ENCODE assay signal across 8 cellular contexts in genomic region chr3:39153977-39154299, GRCh38. TPM values are rescaled to one million over a fixed set of nuclear protein-coding genes. Genes with fewer than 3 reads are reported as not detected.
DNase-seq lines count a peak whose midpoint lies in the region; ATAC-seq, FAIRE-seq and TF ChIP-seq lines count a peak whose summit lies in the region.

No MANE protein-coding gene starts in this region.

- no peaks in the 10 kb centered on the region for H3K9me3 ChIP-seq in heart left ventricle
- H3K9me3 ChIP-seq in mucosa of rectum (ENCODE audit: control insufficient read depth in 2 of 2, low read length in 2 of 2), result no peaks in the 10 kb centered on the region
- no peaks in the 10 kb centered on the region for H3K9me3 ChIP-seq in vagina

- 36 to 51% (median 46%) methylated on average over 7 to 9 of the region's 9 CpGs for WGBS in heart left ventricle, 4 donors

- ATAC-seq in heart left ventricle, result no peak
- no peak for ATAC-seq in Right ventricle myocardium inferior
- ATAC-seq in HG03457 (IDR thresholded peaks at IDR 0.05; ENCODE audit: unreplicated experiment), result no peak

- H3K9ac ChIP-seq in mucosa of rectum (ENCODE audit: low read depth in 1 of 2, low read length in 2 of 2), result peak overlapping the region; percentile 56 to 58

- peaks cover 16 to 47% (median 37%) of the 10 kb centered on the region in 12 donors for H3K4me1 ChIP-seq in heart left ventricle
- peaks cover 38 to 50% of the 10 kb centered on the region in 2 donors for H3K4me1 ChIP-seq in mucosa of rectum (ENCODE audit: control insufficient read depth in 2 of 2, insufficient read depth in 2 of 2, low read length in 2 of 2)
- H3K4me1 ChIP-seq in vagina, result peaks cover 47% of the 10 kb centered on the region

- TF ChIP-seq POLR2A in heart left ventricle (IDR thresholded peaks at IDR 0.05), result no peak
- TF ChIP-seq POLR2A in vagina (IDR thresholded peaks at IDR 0.05), result no peak

- FAIRE-seq in bronchial epithelial cell (lab: Jason Lieb, UNC), result no peak

- no peaks in the 10 kb centered on the region for H3K36me3 ChIP-seq in heart left ventricle
- H3K36me3 ChIP-seq in bronchial epithelial cell (ENCODE audit: control insufficient read depth, insufficient read depth, low read length), result no peaks in the 10 kb centered on the region
- H3K36me3 ChIP-seq in mucosa of rectum (ENCODE audit: control insufficient read depth in 2 of 2, insufficient read depth in 2 of 2, low read length in 2 of 2), result no peaks in the 10 kb centered on the region
- no peaks in the 10 kb centered on the region for H3K36me3 ChIP-seq in vagina

- H3K27ac ChIP-seq in heart left ventricle, result peak overlapping the region; percentile 53 to 100 (median 99)
- peak overlapping the region; percentile 81 to 90 for H3K27ac ChIP-seq in mucosa of rectum (ENCODE audit: low read depth in 2 of 2, low read length in 2 of 2)
- H3K27ac ChIP-seq in vagina, result peak overlapping the region; percentile 100

- no peak for DNase-seq in heart left ventricle
- DNase-seq in Right ventricle myocardium inferior (ENCODE audit: missing footprints), result no peak
- DNase-seq in bronchial epithelial cell (ENCODE audit: low read depth), result no peak
- no peak for DNase-seq in vagina (ENCODE audit: extremely low spot score in 2 of 2)
- no peak for DNase-seq in islet precursor cell
- no peak for DNase-seq in medulla oblongata (ENCODE audit: extremely low spot score)

- H3K27me3 ChIP-seq in heart left ventricle (no peaks in the 10 kb centered on the region), bronchial epithelial cell (ENCODE audit: control insufficient read depth, insufficient read depth, low read length) (no peaks in the 10 kb centered on the region), mucosa of rectum (ENCODE audit: control insufficient read depth in 2 of 2, insufficient read depth in 2 of 2, low read length in 2 of 2) (no peaks in the 10 kb centered on the region), vagina (no peaks in the 10 kb centered on the region)

- TF ChIP-seq CTCF in heart left ventricle (IDR thresholded peaks at IDR 0.05), result peak in 4 of 12 donors; percentile 14 to 37 (median 20)
- TF ChIP-seq CTCF in bronchial epithelial cell (IDR thresholded peaks at IDR 0.05; ENCODE audit: insufficient read depth, low read length, severe bottlenecking), result no peak
- no peak for TF ChIP-seq CTCF in vagina (IDR thresholded peaks at IDR 0.05)

- intact Hi-C loops in heart left ventricle (cut with DNase I) (loop anchor here in 1 of 10 donors (2.0 kb wide), 1 partner anchor 23 kb away; no protein-coding TSS in a partner anchor), Right ventricle myocardium inferior (cut with DNase I) (no loop called here), vagina (cut with DNase I) (no loop called here)

- H3K4me3 ChIP-seq in heart left ventricle (peak overlapping the region in 11 of 12 donors; percentile 16 to 99 (median 90)), bronchial epithelial cell (ENCODE audit: low read depth, low read length) (peak overlapping the region; percentile 21), mucosa of rectum (ENCODE audit: low read length in 2 of 2) (peak overlapping the region; percentile 54 to 65), vagina (peak overlapping the region; percentile 89 to 95)

RNA-seq across cellular contexts. Expression of gene CSRNP1, which starts 0.5 kb away (rescaled TPM):
- 10 to 100 TPM in 7 of 9 donors, 1 to 10 TPM in 2; 5.3 to 27.3 (median 17.2) TPM for total RNA-seq in heart left ventricle
- 10 to 100 TPM in 1 of 2 donors, 1 to 10 TPM in 1; 9.3 to 40.3 TPM for polyA plus RNA-seq in heart left ventricle
- 12.9 TPM for total RNA-seq in Right ventricle myocardium inferior
- 5.0 and 7.0 TPM in 2 replicates for total RNA-seq in bronchial epithelial cell
- total RNA-seq in vagina, result 99.7 TPM

RNA-seq across cellular contexts. Expression of gene XIRP1, which starts 38.5 kb away (rescaled TPM):
- total RNA-seq in heart left ventricle (1,000 to 10,000 TPM in 1 of 9 donors, 100 to 1,000 TPM in 8; 293 to 1,122 (median 530) TPM), Right ventricle myocardium inferior (317 TPM), bronchial epithelial cell (not detected in 2 replicates), vagina (not detected)
- 100 to 1,000 TPM; 496 to 675 TPM for polyA plus RNA-seq in heart left ventricle

RNA-seq across cellular contexts. Expression of gene TTC21A, which starts 46.5 kb away (rescaled TPM):
- total RNA-seq in heart left ventricle (1 to 10 TPM in 7 of 9 donors, under 1 TPM in 2; 0.83 to 4.8 (median 2.0) TPM), Right ventricle myocardium inferior (1.2 TPM), bronchial epithelial cell (1.1 and 1.8 TPM in 2 replicates), vagina (8.8 TPM)
- 1 to 10 TPM in 1 of 2 donors, under 1 TPM in 1; 0.72 to 1.9 TPM for polyA plus RNA-seq in heart left ventricle

RNA-seq across cellular contexts. Expression of gene GORASP1, which starts 46.5 kb away (rescaled TPM):
- 10 to 100 TPM; 35.3 to 52.5 (median 42.3) TPM for total RNA-seq in heart left ventricle
- polyA plus RNA-seq in heart left ventricle, result 10 to 100 TPM; 19.9 to 43.3 TPM
- 45.6 TPM for total RNA-seq in Right ventricle myocardium inferior
- total RNA-seq in bronchial epithelial cell, result 17.9 and 24.6 TPM in 2 replicates
- 45.9 TPM for total RNA-seq in vagina

Comparison
In these comparisons a context has a peak if more than half of its experiments do, and no peak if none do; other contexts are left out.
1. H3K4me3 ChIP-seq: peak in every context shown above with its lines; median percentile 92 in vagina; 90 in heart left ventricle; 60 in mucosa of rectum; 21 in bronchial epithelial cell.
2. RNA of gene XIRP1, which starts 38.5 kb away (total RNA-seq): 293 to 1,122 TPM in heart left ventricle and 317 TPM in Right ventricle myocardium inferior (single experiment); not detected in bronchial epithelial cell and not detected in vagina (single experiment); every median in the first group is over 100 times any median in the second.
3. Peak in every context shown above with its lines, with median percentiles within 50 percentile points of each other: H3K27ac ChIP-seq.